ENCODE assay signal across 23 cellular contexts in the genomic region with DNA sequence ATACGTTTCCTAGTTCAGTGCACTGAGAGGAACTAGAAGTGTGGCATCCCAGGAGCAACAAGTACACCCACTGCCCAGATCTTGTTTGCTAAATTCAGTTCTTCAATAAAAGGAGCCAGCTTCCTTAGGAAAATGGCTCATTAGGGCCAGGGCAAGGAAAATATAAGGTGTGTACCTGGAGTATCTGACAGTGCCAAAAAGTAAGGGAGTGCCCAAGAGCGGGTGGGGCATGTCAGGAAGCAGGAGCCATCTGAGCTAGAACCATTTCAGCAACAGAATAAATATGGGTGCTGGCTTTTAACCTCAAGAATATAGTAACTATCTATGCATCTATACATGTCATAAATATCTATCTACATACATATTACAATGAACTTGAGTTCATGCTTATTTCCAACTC. TPM values are rescaled to one million over a fixed set of nuclear protein-coding genes. Genes with fewer than 3 reads are reported as not detected.
DNase-seq lines count a peak whose midpoint lies in the region; ATAC-seq and TF ChIP-seq lines count a peak whose summit lies in the region.
"Had no signal": no experiment of that assay in that cellular context is flagged by ENCODE, and none has a peak within 500 bp of the region (broad histone marks: within the 10 kb centered on the region; RNA-seq: fewer than 3 reads in every experiment).

No MANE protein-coding gene starts in this region.

- no peaks in the 10 kb centered on the region for H3K27me3 ChIP-seq in stomach
- H3K27me3 ChIP-seq: BE2C; BLaER1 treated with 17β-estradiol and CSF1 and Interleukin-3, amounts not matched to agents 10 nM and 100 nM had no signal

- intact Hi-C loops in left colon (cut with DNase I, micrococcal nuclease) (no loop called here), stomach (cut with DNase I; ENCODE audit: low total_unique reads) (no loop called here)

- WGBS in stomach, 5 donors = 20 to 71% (median 57%) methylated on average over 2 of the region's 2 CpGs

- no peak for TF ChIP-seq EP300 in stomach (IDR thresholded peaks at IDR 0.05)

- H3K4me3 ChIP-seq in stomach = no peak overlapping the region
- H3K4me3 ChIP-seq: A549; BLaER1 treated with 17β-estradiol and CSF1 and Interleukin-3, amounts not matched to agents 10 nM and 100 nM; GM12878; GM23338 had no signal

- TF ChIP-seq POLR2A in stomach (IDR thresholded peaks at IDR 0.05) = no peak

- peak; percentile 54 for ATAC-seq in left colon
- ATAC-seq in GM21723 (IDR thresholded peaks at IDR 0.05; ENCODE audit: unreplicated experiment) = no peak
- ATAC-seq: A549, GM12878, GM23338, HCT116 had no signal

- peak; percentile 3 for DNase-seq in activated CD8-positive, alpha-beta memory T cell treated with anti-CD3 and anti-CD28 coated beads, Interleukin-2, amount 50 U/mL, for 48 hours
- DNase-seq in activated CD8-positive, alpha-beta memory T cell treated with anti-CD3 and anti-CD28 coated beads, Interleukin-2, amount 50 U/mL, for 4 hours = no peak
- DNase-seq in left colon (no peak), stomach (peak; percentile 9), NCI-H526 treated with DMSO at 0.1 percent for 48 hours (lab: John Stamatoyannopoulos, UW) (no peak)
- no peak for DNase-seq in stimulated activated CD4-positive, alpha-beta T cell treated with anti-CD3 and anti-CD28 coated beads, Interleukin-4, amount 100 ng/mL, for 24 hours
- DNase-seq: 8988T; ACHN; AML-193; BE2C; CD4-positive, alpha-beta T cell; CD8-positive, alpha-beta memory T cell; DMS 273 treated with DMSO at 0.1 percent for 48 hours; DMS79; EL; GDM1; HFFc6 had no signal

- peaks cover 0 to 11% (median 0%) of the 10 kb centered on the region in 4 donors for H3K9me3 ChIP-seq in stomach
- H3K9me3 ChIP-seq: A549, BE2C had no signal

- TF ChIP-seq CTCF in stomach (IDR thresholded peaks at IDR 0.05) = no peak

- H3K4me1 ChIP-seq in stomach = no peaks in the 10 kb centered on the region
- H3K4me1 ChIP-seq: A549; BE2C; BLaER1 treated with 17β-estradiol and CSF1 and Interleukin-3, amounts not matched to agents 10 nM and 100 nM had no signal

- H3K36me3 ChIP-seq in stomach = peaks cover 0 to 14% (median 4%) of the 10 kb centered on the region in 4 donors
- H3K36me3 ChIP-seq: BE2C had no signal

- no peak overlapping the region for H3K27ac ChIP-seq in stomach
- H3K27ac ChIP-seq: A549; BLaER1 treated with 17β-estradiol and CSF1 and Interleukin-3, amounts not matched to agents 10 nM and 100 nM had no signal

RNA-seq across cellular contexts. Expression of a gene that starts 44.1 kb away (rescaled TPM):
- total RNA-seq in left colon (10 to 100 TPM; 31.3 to 31.4 TPM), stomach (10 to 100 TPM; 27.7 to 81.7 (median 43.6) TPM)
- polyA plus RNA-seq in stomach = 10 to 100 TPM; 15.4 to 23.5 (median 18.0) TPM

Comparison
In these comparisons a context has a peak if more than half of its experiments do, and no peak if none do; other contexts are left out.
1. DNase-seq: peak in activated CD8-positive, alpha-beta memory T cell treated with anti-CD3 and anti-CD28 coated beads, Interleukin-2, amount 50 U/mL, for 48 hours (single experiment) and stomach (single experiment); none in activated CD8-positive, alpha-beta memory T cell treated with anti-CD3 and anti-CD28 coated beads, Interleukin-2, amount 50 U/mL, for 4 hours (single experiment), left colon (0 of 2), NCI-H526 treated with DMSO at 0.1 percent for 48 hours (single experiment) and stimulated activated CD4-positive, alpha-beta T cell treated with anti-CD3 and anti-CD28 coated beads, Interleukin-4, amount 100 ng/mL, for 24 hours (single experiment).